ENCODE assay signal across 8 cellular contexts in genomic region chr2:125516496-125517109, GRCh38.
DNase-seq lines count a peak whose midpoint lies in the region; ATAC-seq and TF ChIP-seq lines count a peak whose summit lies in the region.

No MANE protein-coding gene starts in this region.

- H3K4me3 ChIP-seq in fibroblast of mammary gland (ENCODE audit: control insufficient read depth, low read depth, low read length), result no peak overlapping the region

- TF ChIP-seq CTCF in fibroblast of mammary gland (conservative IDR thresholded peaks at IDR 0.05; ENCODE audit: control insufficient read depth, insufficient read depth, low read depth, low read length), result peak; percentile 28

- ATAC-seq in GM19395 (IDR thresholded peaks at IDR 0.05; ENCODE audit: unreplicated experiment), result peak; percentile 57
- ATAC-seq in HG03565 (IDR thresholded peaks at IDR 0.05; ENCODE audit: unreplicated experiment), result no peak

- DNase-seq in COLO668 (lab: John Stamatoyannopoulos, UW; ENCODE audit: unreplicated experiment), result peak; percentile 10
- DNase-seq in NCI-H460 (ENCODE audit: extremely low read depth, low read depth), result peak; percentile 12
- peak; percentile 0 for DNase-seq in fibroblast of mammary gland (ENCODE audit: low read depth)
- DNase-seq in NCI-H1048 (lab: John Stamatoyannopoulos, UW), result no peak
- DNase-seq in NCI-H345 (lab: John Stamatoyannopoulos, UW), result no peak
- DNase-seq in NCI-H1930 (lab: John Stamatoyannopoulos, UW), result no peak

Comparison
In these comparisons a context has a peak if more than half of its experiments do, and no peak if none do; other contexts are left out.
1. DNase-seq: peak in COLO668 (single experiment), NCI-H460 (single experiment) and fibroblast of mammary gland (single experiment); none in NCI-H1048 (single experiment), NCI-H345 (single experiment) and NCI-H1930 (0 of 2).